26 cellular contexts compared by ENCODE assay signal in genomic region chr10:122715576-122715975, GRCh38. TPM values are rescaled to one million over a fixed set of nuclear protein-coding genes. Genes with fewer than 3 reads are reported as not detected.
"Had no signal": no experiment of that assay in that cellular context is flagged by ENCODE, and none has a peak within 500 bp of the region (broad histone marks: within the 10 kb centered on the region; RNA-seq: fewer than 3 reads in every experiment).

No MANE protein-coding gene starts in this region.

- H3K9me3 ChIP-seq: SJCRH30 had no signal

- H3K4me1 ChIP-seq: SJCRH30 had no signal

- H3K4me1 Mint-ChIP-seq: IgD-negative memory B cell had no signal

- H3K36me3 ChIP-seq: SJCRH30 had no signal

- H3K4me3 Mint-ChIP-seq: IgD-negative memory B cell had no signal

- H3K27ac Mint-ChIP-seq: IgD-negative memory B cell had no signal

- H3K27ac ChIP-seq: HL-60, KMS-11, SJCRH30 had no signal

- H3K36me3 Mint-ChIP-seq: IgD-negative memory B cell had no signal

- DNase-seq: Kasumi-1, MM.1S, NCI-H1048, NCI-H1105, NCI-H1417, NCI-H1436 treated with DMSO at 0.1 percent for 48 hours, NCI-H1694, NCI-H187 treated with DMSO at 0.1 percent for 48 hours, NCI-H2029 treated with DMSO at 0.1 percent for 48 hours, NCI-H2171, NCI-H226, NCI-H446, NCI-H510A, NCI-H524 treated with DMSO at 0.1 percent for 48 hours, NCI-H69, NCI-H774, SHP77 treated with DMSO at 0.1 percent for 48 hours, SJCRH30 had no signal

- H3K4me3 ChIP-seq: K562, SJCRH30 had no signal

- H3K4me2 ChIP-seq: KMS-11 had no signal

- H3K9ac ChIP-seq: KMS-11 had no signal

- ATAC-seq: K562, Panc1, Right ventricle myocardium inferior had no signal

RNA-seq across cellular contexts. Expression of gene C10orf120, which starts 15.9 kb away (rescaled TPM):
- total RNA-seq: K562, M059J, Right ventricle myocardium inferior, RPMI7951, SJCRH30 had no signal
- polyA plus RNA-seq: IgD-negative memory B cell, K562 had no signal
